ENCODE assay signal across 8 cellular contexts in the genomic region with DNA sequence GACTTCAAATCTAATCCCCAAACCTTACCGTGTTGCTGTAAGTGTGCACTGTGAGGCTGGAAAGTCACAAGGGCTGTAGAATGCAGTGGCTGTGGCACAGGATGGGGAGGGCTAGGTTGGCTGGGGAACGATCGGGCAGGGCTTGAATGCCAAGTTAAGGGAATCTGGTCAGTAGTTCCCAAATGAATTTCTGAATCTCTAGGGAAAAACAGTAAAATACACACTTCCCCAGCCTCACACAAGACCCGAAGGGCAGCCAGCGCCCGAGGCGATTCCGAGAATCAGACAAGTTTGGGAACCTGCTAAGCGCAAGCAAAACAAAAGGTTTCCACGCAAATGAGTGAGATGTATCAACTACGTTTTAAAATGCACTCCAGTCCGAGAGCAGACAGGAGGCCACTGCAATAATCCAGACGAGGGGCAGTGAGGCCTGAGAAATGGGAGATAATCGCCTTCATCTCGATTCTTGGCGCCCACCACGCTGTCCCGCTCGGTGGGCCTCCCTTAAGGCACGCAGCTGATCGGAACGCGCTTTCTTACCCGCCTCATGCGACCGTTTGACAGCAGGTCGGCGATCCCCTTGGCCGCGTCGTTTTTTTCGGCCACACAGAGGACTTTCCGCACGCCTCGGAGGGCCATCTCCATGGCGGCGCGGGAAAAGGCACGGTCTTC. TPM values are rescaled to one million over a fixed set of nuclear protein-coding genes. Genes with fewer than 3 reads are reported as not detected.
DNase-seq lines count a peak whose midpoint lies in the region; ATAC-seq and FAIRE-seq lines count a peak whose summit lies in the region.

No MANE protein-coding gene starts in this region.

- H3K4me1 Mint-ChIP-seq in activated CD4-positive, alpha-beta T cell treated with anti-CD3 and anti-CD28 coated beads, Interleukin-2, amount 10 ng/mL, durations not matched to agents 24 days and 14 days = peaks cover 59% of the 10 kb centered on the region
- H3K4me1 Mint-ChIP-seq in activated T-helper 17 cell treated with anti-CD3 and anti-CD28 coated beads, Interleukin-2, amount 50 U/mL, for 72 hours = peaks cover 27% of the 10 kb centered on the region

- peak overlapping the region; percentile 85 for H3K4me3 Mint-ChIP-seq in activated CD4-positive, alpha-beta T cell treated with anti-CD3 and anti-CD28 coated beads, Interleukin-2, amount 10 ng/mL, durations not matched to agents 24 days and 14 days
- peak overlapping the region; percentile 83 for H3K4me3 Mint-ChIP-seq in activated T-helper 17 cell treated with anti-CD3 and anti-CD28 coated beads, Interleukin-2, amount 50 U/mL, for 72 hours

- peak overlapping the region; percentile 97 for H3K4me3 ChIP-seq in skeletal muscle cell (ENCODE audit: low read depth, low read length)

- intact Hi-C loops in activated CD4-positive, alpha-beta T cell treated with anti-CD3 and anti-CD28 coated beads, Interleukin-2, amount 10 ng/mL, durations not matched to agents 24 days and 14 days (cut with micrococcal nuclease) = loop anchor here (2.0 kb wide), 1 partner anchor 65 kb away; no protein-coding TSS in a partner anchor

- H3K27me3 Mint-ChIP-seq in activated CD4-positive, alpha-beta T cell treated with anti-CD3 and anti-CD28 coated beads, Interleukin-2, amount 10 ng/mL, durations not matched to agents 24 days and 14 days = no peaks in the 10 kb centered on the region
- H3K27me3 Mint-ChIP-seq in activated T-helper 17 cell treated with anti-CD3 and anti-CD28 coated beads, Interleukin-2, amount 50 U/mL, for 72 hours = no peaks in the 10 kb centered on the region

- ATAC-seq in HG03439 (IDR thresholded peaks at IDR 0.05; ENCODE audit: unreplicated experiment) = peak; percentile 11
- ATAC-seq in activated T-helper 17 cell treated with anti-CD3 and anti-CD28 coated beads, Interleukin-2, amount 50 U/mL, for 72 hours (replicated peaks) = no peak

- H3K36me3 Mint-ChIP-seq in activated CD4-positive, alpha-beta T cell treated with anti-CD3 and anti-CD28 coated beads, Interleukin-2, amount 10 ng/mL, durations not matched to agents 24 days and 14 days (ENCODE audit: low read depth) = peaks cover 52% of the 10 kb centered on the region
- peaks cover 85% of the 10 kb centered on the region for H3K36me3 Mint-ChIP-seq in activated T-helper 17 cell treated with anti-CD3 and anti-CD28 coated beads, Interleukin-2, amount 50 U/mL, for 72 hours (ENCODE audit: low read depth)

- peak overlapping the region; percentile 98 for H3K27ac Mint-ChIP-seq in activated CD4-positive, alpha-beta T cell treated with anti-CD3 and anti-CD28 coated beads, Interleukin-2, amount 10 ng/mL, durations not matched to agents 24 days and 14 days
- peak overlapping the region; percentile 94 for H3K27ac Mint-ChIP-seq in activated T-helper 17 cell treated with anti-CD3 and anti-CD28 coated beads, Interleukin-2, amount 50 U/mL, for 72 hours

- no peak for DNase-seq in activated CD4-positive, alpha-beta T cell treated with anti-CD3 and anti-CD28 coated beads, Interleukin-2, amount 10 ng/mL, durations not matched to agents 24 days and 14 days
- no peak for DNase-seq in activated CD4-positive, alpha-beta T cell treated with anti-CD3 and anti-CD28 coated beads, Interleukin-2, amount 50 U/mL, for 1 hour
- peak; percentile 26 for DNase-seq in hepatic stellate cell (ENCODE audit: low spot score)
- no peak for DNase-seq in skeletal muscle cell (ENCODE audit: low read depth)
- no peak for DNase-seq in activated gamma-delta T cell (lab: John Stamatoyannopoulos, UW)
- DNase-seq in urothelium cell line (ENCODE audit: low spot score) = no peak

- H3K9me3 Mint-ChIP-seq in activated CD4-positive, alpha-beta T cell treated with anti-CD3 and anti-CD28 coated beads, Interleukin-2, amount 10 ng/mL, durations not matched to agents 24 days and 14 days = no peaks in the 10 kb centered on the region
- no peaks in the 10 kb centered on the region for H3K9me3 Mint-ChIP-seq in activated T-helper 17 cell treated with anti-CD3 and anti-CD28 coated beads, Interleukin-2, amount 50 U/mL, for 72 hours

- no peak for FAIRE-seq in urothelium cell line (lab: Jason Lieb, UNC)

RNA-seq across cellular contexts. Expression of a gene that starts 0.6 kb away (rescaled TPM):
- total RNA-seq in activated CD4-positive, alpha-beta T cell treated with anti-CD3 and anti-CD28 coated beads, Interleukin-2, amount 10 ng/mL, durations not matched to agents 24 days and 14 days = 75.4 and 88.2 TPM in 2 replicates
- 10 to 100 TPM; 69.7 to 81.6 TPM for total RNA-seq in activated T-helper 17 cell treated with anti-CD3 and anti-CD28 coated beads, Interleukin-2, amount 50 U/mL, for 72 hours

RNA-seq across cellular contexts. Expression of a gene that starts 0.9 kb away (rescaled TPM):
- 17.3 and 17.7 TPM in 2 replicates for total RNA-seq in activated CD4-positive, alpha-beta T cell treated with anti-CD3 and anti-CD28 coated beads, Interleukin-2, amount 10 ng/mL, durations not matched to agents 24 days and 14 days
- 10 to 100 TPM; 21.7 to 25.5 TPM for total RNA-seq in activated T-helper 17 cell treated with anti-CD3 and anti-CD28 coated beads, Interleukin-2, amount 50 U/mL, for 72 hours

RNA-seq across cellular contexts. Expression of a gene that starts 49.2 kb away (rescaled TPM):
- total RNA-seq in activated CD4-positive, alpha-beta T cell treated with anti-CD3 and anti-CD28 coated beads, Interleukin-2, amount 10 ng/mL, durations not matched to agents 24 days and 14 days = 58.3 and 62.1 TPM in 2 replicates
- total RNA-seq in activated T-helper 17 cell treated with anti-CD3 and anti-CD28 coated beads, Interleukin-2, amount 50 U/mL, for 72 hours = 10 to 100 TPM; 47.0 to 85.6 TPM

RNA-seq across cellular contexts. Expression of a gene that starts 53.7 kb away (rescaled TPM):
- 4.3 and 6.0 TPM in 2 replicates for total RNA-seq in activated CD4-positive, alpha-beta T cell treated with anti-CD3 and anti-CD28 coated beads, Interleukin-2, amount 10 ng/mL, durations not matched to agents 24 days and 14 days
- total RNA-seq in activated T-helper 17 cell treated with anti-CD3 and anti-CD28 coated beads, Interleukin-2, amount 50 U/mL, for 72 hours = 10 to 100 TPM in 1 of 2 donors, 1 to 10 TPM in 1; 5.0 to 15.2 TPM

RNA-seq across cellular contexts. Expression of a gene that starts 55.7 kb away (rescaled TPM):
- total RNA-seq in activated CD4-positive, alpha-beta T cell treated with anti-CD3 and anti-CD28 coated beads, Interleukin-2, amount 10 ng/mL, durations not matched to agents 24 days and 14 days = 266 and 275 TPM in 2 replicates
- total RNA-seq in activated T-helper 17 cell treated with anti-CD3 and anti-CD28 coated beads, Interleukin-2, amount 50 U/mL, for 72 hours = 100 to 1,000 TPM; 247 to 307 TPM
